In the genomic region with DNA sequence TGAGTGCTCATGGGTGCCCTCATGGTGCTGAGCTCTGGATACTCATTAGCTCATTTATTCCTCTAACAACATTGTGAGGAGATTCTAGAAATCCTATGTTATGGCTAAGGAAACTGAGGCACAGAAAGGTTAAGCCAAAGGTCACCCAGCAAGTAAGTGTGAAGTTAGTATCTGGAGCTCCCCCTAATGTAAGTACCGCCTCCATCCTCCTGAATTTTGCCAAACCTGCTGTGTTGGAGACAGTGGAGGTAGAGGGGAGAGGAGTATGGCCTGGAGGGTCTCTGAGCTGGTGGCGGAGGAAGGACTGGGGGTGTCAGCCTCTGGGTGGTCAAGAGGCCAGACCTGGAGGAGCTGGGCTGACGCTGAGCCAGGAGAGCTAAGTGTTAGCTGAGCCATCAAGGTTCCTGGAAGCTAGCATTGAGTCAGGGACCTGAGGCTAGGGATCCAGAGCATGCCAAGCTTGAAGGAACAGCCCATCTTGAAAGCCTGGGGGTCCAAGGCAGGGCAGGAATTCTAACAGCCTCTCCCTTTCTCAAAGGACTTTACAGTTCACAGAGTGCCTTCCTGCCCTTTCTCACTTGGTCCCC, we compare ENCODE assay signal across 9 cellular contexts.
DNase-seq lines count a peak whose midpoint lies in the region; ATAC-seq, FAIRE-seq and TF ChIP-seq lines count a peak whose summit lies in the region.
"Had no signal": no experiment of that assay in that cellular context is flagged by ENCODE, and none has a peak within 500 bp of the region (broad histone marks: within the 10 kb centered on the region; RNA-seq: fewer than 3 reads in every experiment).

No MANE protein-coding gene starts in this region.

- no peak overlapping the region for H2AFZ ChIP-seq in H1 (ENCODE audit: low read length)

- intact Hi-C loops in Panc1 (cut with micrococcal nuclease; ENCODE audit: unreplicated experiment) (no loop called here), sigmoid colon (cut with DNase I) (no loop called here)

- CTCF ChIA-PET in Panc1 (lab: Charles Lee) (interaction anchor here (1.0 to 1.3 kb wide), 2 partner anchors 13 to 127 kb away, joined by 3 to 6 read pairs; no protein-coding TSS in a partner anchor), H1 (lab: Charles Lee; ENCODE audit: partially characterized antibody) (interaction anchor here (0.6 to 3.9 kb wide), 24 partner anchors 10 to 203 kb away, joined by 3 to 59 read pairs (median 6); partner anchors contain the start of genes C9orf43 and POLE3)

- H2BK15ac ChIP-seq in H1 (ENCODE audit: low read length), result no peak overlapping the region

- no peak overlapping the region for H4K91ac ChIP-seq in H1 (replicated peaks; ENCODE audit: insufficient read length, low read length)

- DNase-seq in GM12864 (ENCODE audit: low read depth) (no peak), Panc1 (ENCODE audit: low read depth, low spot score) (no peak), H1 (ENCODE audit: low read depth in 1 of 2, low spot score in 2 of 2) (no peak), sigmoid colon (no peak), LoVo (ENCODE audit: low spot score) (no peak), DMS 273 (lab: John Stamatoyannopoulos, UW; ENCODE audit: unreplicated experiment) (no peak)
- DNase-seq in stimulated activated CD4-positive, alpha-beta T cell treated with anti-CD3 and anti-CD28 coated beads, Interleukin-15, amount 100 ng/mL, for 24 hours, result no peak

- no peak for TF ChIP-seq POLR2A in H1 (IDR thresholded peaks at IDR 0.05; ENCODE audit: control extremely low read depth in 1 of 2, low read depth in 2 of 2, low read length in 2 of 2)
- TF ChIP-seq POLR2A in sigmoid colon (IDR thresholded peaks at IDR 0.05), result no peak

- no peak overlapping the region for H3K4me3 ChIP-seq in GM12864 (ENCODE audit: low read depth, low read length)
- H3K4me3 ChIP-seq in Panc1 (ENCODE audit: low read depth in 2 of 2, low read length in 2 of 2), result no peak overlapping the region
- H3K4me3 ChIP-seq in H1 (ENCODE audit: extremely low read depth in 1 of 4, insufficient read depth in 2 of 4, low read depth in 3 of 4, low read length in 4 of 4), result no peak overlapping the region
- no peak overlapping the region for H3K4me3 ChIP-seq in sigmoid colon
- H3K4me3 ChIP-seq: SK-N-MC had no signal

- no peak overlapping the region for H2BK120ac ChIP-seq in H1 (replicated peaks; ENCODE audit: low read depth, low read length)

- H3K23me2 ChIP-seq in H1 (ENCODE audit: low read depth, low read length), result no peaks in the 10 kb centered on the region; the same call in 1 of the 2 replicates

- no peak overlapping the region for H3K9ac ChIP-seq in H1 (replicated peaks in 1 of 4; ENCODE audit: extremely low read depth in 1 of 4, low read depth in 3 of 4, low read length in 3 of 4)

- no peak overlapping the region for H3K23ac ChIP-seq in H1 (ENCODE audit: insufficient read length)

- no peak overlapping the region for H3K56ac ChIP-seq in H1 (replicated peaks; ENCODE audit: insufficient read length, low read depth, low read length)

- H3K4me1 ChIP-seq in Panc1 (ENCODE audit: control insufficient read depth, insufficient read depth, low read length), result peaks cover 16% of the 10 kb centered on the region
- peaks cover 0 to 14% (median 7%) of the 10 kb centered on the region in 4 experiments; a peak in 6 of 7 replicates for H3K4me1 ChIP-seq in H1 (replicated peaks in 1 of 4; ENCODE audit: control insufficient read depth in 3 of 4, insufficient read depth in 4 of 4, low read length in 3 of 4)
- H3K4me1 ChIP-seq in sigmoid colon, result peaks cover 0 to 59% (median 51%) of the 10 kb centered on the region in 4 donors

- H3K9me3 ChIP-seq in Panc1 (ENCODE audit: control insufficient read depth, insufficient read depth, low read depth, low read length) (no peaks in the 10 kb centered on the region), H1 (ENCODE audit: insufficient read depth in 2 of 2, low read depth in 1 of 2, low read length in 1 of 2) (no peaks in the 10 kb centered on the region), sigmoid colon (no peaks in the 10 kb centered on the region)

- H2BK20ac ChIP-seq in H1 (ENCODE audit: low read length), result no peak overlapping the region

- no peak overlapping the region for H4K8ac ChIP-seq in H1 (ENCODE audit: extremely low read depth, insufficient read depth, low read length)

- TF ChIP-seq EP300 in H1 (IDR thresholded peaks at IDR 0.05; ENCODE audit: borderline replicate concordance in 1 of 2, low read depth in 2 of 2, low read length in 2 of 2) (no peak), sigmoid colon (IDR thresholded peaks at IDR 0.05) (no peak)

- H3K4me2 ChIP-seq in H1 (ENCODE audit: insufficient read depth in 1 of 2, low read depth in 2 of 2, low read length in 2 of 2), result no peak overlapping the region

- no peak overlapping the region for H3K14ac ChIP-seq in H1 (ENCODE audit: insufficient read length)

- no peak overlapping the region for H2AK5ac ChIP-seq in H1 (ENCODE audit: low read depth, low read length)

- FAIRE-seq in H1 (lab: Jason Lieb, UNC), result no peak

- 81% methylated on average over 3 of the region's 3 CpGs; no CpG with 5 or more reads in 1 of the 2 experiments for WGBS in H1 (ENCODE audit: extremely low coverage in 1 of 2, insufficient coverage in 1 of 2, insufficient read length in 1 of 2, insufficient replicate concordance in 2 of 2, low coverage in 1 of 2, low lambda C conversion rate in 2 of 2, missing lambda C conversion rate in 1 of 2), 2 experiments
- 91 to 96% methylated on average over 3 of the region's 3 CpGs for WGBS in sigmoid colon, 2 donors

- H3K79me1 ChIP-seq in H1 (ENCODE audit: low read depth, low read length), result no peaks in the 10 kb centered on the region

- no peak overlapping the region for H4K5ac ChIP-seq in H1 (ENCODE audit: insufficient read length, low read depth, low read length)

- ATAC-seq in Panc1 (peak; percentile 22; the same call in 1 of the 2 replicates), GM21619 (IDR thresholded peaks at IDR 0.05; ENCODE audit: unreplicated experiment) (no peak)

- no peak overlapping the region for H3K18ac ChIP-seq in H1 (ENCODE audit: extremely low read depth, low read length)

- H3K4ac ChIP-seq in H1 (replicated peaks; ENCODE audit: insufficient read length, low read depth, low read length), result no peak overlapping the region

- no peak overlapping the region for H2BK5ac ChIP-seq in H1 (ENCODE audit: low read depth, low read length)

- TF ChIP-seq RAD21 in H1 (IDR thresholded peaks at IDR 0.05 in 1 of 2, conservative IDR thresholded peaks at IDR 0.05 in 1 of 2; ENCODE audit: low read depth in 2 of 2, low read length in 2 of 2), result peak; percentile 23 to 36; a peak in 2 of 4 replicates

- H3K27me3 ChIP-seq in Panc1 (ENCODE audit: control insufficient read depth, insufficient read depth, low read length), result no peaks in the 10 kb centered on the region
- no peaks in the 10 kb centered on the region for H3K27me3 ChIP-seq in H1 (replicated peaks in 1 of 4; ENCODE audit: control insufficient read depth in 3 of 4, extremely low read depth in 1 of 4, insufficient read depth in 3 of 4, low read length in 3 of 4)
- no peaks in the 10 kb centered on the region for H3K27me3 ChIP-seq in sigmoid colon

- H3K79me2 ChIP-seq in H1 (ENCODE audit: control insufficient read depth in 1 of 2, insufficient read depth in 2 of 2, low read length in 2 of 2), result no peaks in the 10 kb centered on the region

- POLR2A ChIA-PET in Panc1 (lab: Charles Lee) (no interaction called here), H1 (lab: Charles Lee; ENCODE audit: partially characterized antibody) (interaction anchor here (0.9 to 3.4 kb wide), 2 partner anchors 13 to 82 kb away, joined by 3 to 17 read pairs; no protein-coding TSS in a partner anchor)

- H3K36me3 ChIP-seq in Panc1 (ENCODE audit: control insufficient read depth, insufficient read depth, low read length), result no peaks in the 10 kb centered on the region
- no peaks in the 10 kb centered on the region for H3K36me3 ChIP-seq in H1 (ENCODE audit: control insufficient read depth in 2 of 4, insufficient read depth in 4 of 4, low read length in 3 of 4)
- peaks cover 0 to 2% (median under 1%) of the 10 kb centered on the region in 4 donors for H3K36me3 ChIP-seq in sigmoid colon

- no peak overlapping the region for H3K27ac ChIP-seq in Panc1 (ENCODE audit: low read length)
- H3K27ac ChIP-seq in H1 (ENCODE audit: low read depth, low read length), result no peak overlapping the region
- H3K27ac ChIP-seq in sigmoid colon, result peak overlapping the region; percentile 73 to 85 (median 84)
- H3K27ac ChIP-seq: SK-N-MC had no signal

- no peaks in the 10 kb centered on the region for H4K20me1 ChIP-seq in H1 (replicated peaks in 1 of 2; ENCODE audit: control insufficient read depth in 1 of 2, insufficient read depth in 2 of 2, low read length in 2 of 2)

- in situ Hi-C loops in Panc1 (cut with HindIII; ENCODE audit: low pct_unique_long_range_greater_than_20kb, low sequenced_read_pairs), result no loop called here

- no peak overlapping the region for H2BK12ac ChIP-seq in H1 (ENCODE audit: low read depth, low read length)

- BruUV-seq in Panc1 (replicated peaks; lab: Mats Ljungman, UMichigan), result no TSS peak

- TF ChIP-seq CTCF in GM12864 (IDR thresholded peaks at IDR 0.05; ENCODE audit: low read depth, low read length, missing control alignments) (peak; percentile 11), Panc1 (IDR thresholded peaks at IDR 0.05) (no peak), H1 (IDR thresholded peaks at IDR 0.05; ENCODE audit: control extremely low read depth in 1 of 3, insufficient read depth in 1 of 3, low read depth in 1 of 3, low read length in 3 of 3) (peak in 1 of 3 experiments; percentile 1; a peak in 1 of 4 replicates), sigmoid colon (IDR thresholded peaks at IDR 0.05) (no peak)

TF ChIP-seq in H1, 55 proteins besides CTCF, POLR2A, EP300 and RAD21:
- TF ChIP-seq SIX5 (IDR thresholded peaks at IDR 0.05; ENCODE audit: low read depth, low read length) (no peak), TAF1 (IDR thresholded peaks at IDR 0.05; ENCODE audit: low read depth, low read length) (no peak), CEBPB (IDR thresholded peaks at IDR 0.05; ENCODE audit: low read depth, low read length) (no peak), TBP (IDR thresholded peaks at IDR 0.05; ENCODE audit: low read depth, low read length) (no peak), TEAD4 (IDR thresholded peaks at IDR 0.05; ENCODE audit: low read depth, low read length) (no peak), CBX5 (IDR thresholded peaks at IDR 0.05; ENCODE audit: low read depth, low read length) (no peak), NANOG (IDR thresholded peaks at IDR 0.05; ENCODE audit: insufficient read depth, low read depth, low read length, poor library complexity, severe bottlenecking) (no peak)

Comparison
In these comparisons a context has a peak if more than half of its experiments do, and no peak if none do; other contexts are left out.
1. H3K27ac ChIP-seq: peak in sigmoid colon (4 of 4); none in Panc1 (single experiment) and H1 (single experiment).